In the genomic region with DNA sequence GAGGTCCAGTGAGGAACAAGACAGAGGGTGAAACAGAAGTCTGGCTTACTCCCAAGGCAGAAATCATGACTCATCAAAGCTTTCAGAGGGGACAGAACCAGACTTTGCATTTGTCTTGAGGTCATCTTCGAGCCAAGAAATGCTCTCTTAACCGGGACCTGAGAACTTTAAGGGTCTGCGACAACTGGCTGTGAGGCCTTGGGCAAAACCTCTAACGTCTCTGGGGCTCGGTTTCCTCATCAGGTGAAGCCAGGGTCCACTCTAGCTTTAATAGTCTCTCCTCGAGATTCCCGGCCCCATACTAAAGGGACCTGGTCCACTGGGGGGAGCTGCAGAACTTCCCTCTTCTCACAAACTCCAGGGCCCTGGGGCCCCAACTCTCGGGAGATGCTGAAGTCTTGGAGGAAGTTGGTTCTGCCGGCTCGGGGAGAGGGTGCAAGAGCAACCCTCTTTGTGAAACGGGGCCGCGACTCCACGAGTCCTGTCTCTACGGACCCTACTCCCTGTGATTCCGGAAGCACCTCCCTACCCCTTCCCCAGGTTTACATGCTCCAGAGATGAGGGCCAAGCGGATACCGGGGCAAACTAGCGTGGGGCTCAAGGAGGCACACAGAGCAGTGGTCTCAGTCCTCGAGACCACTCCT, we compare ENCODE assay signal across 8 cellular contexts. TPM values are rescaled to one million over a fixed set of nuclear protein-coding genes. Genes with fewer than 3 reads are reported as not detected.
DNase-seq lines count a peak whose midpoint lies in the region; ATAC-seq and TF ChIP-seq lines count a peak whose summit lies in the region.

No MANE protein-coding gene starts in this region.

- H3K36me3 ChIP-seq in WERI-Rb-1: no peaks in the 10 kb centered on the region

- TF ChIP-seq CTCF in WERI-Rb-1 (IDR thresholded peaks at IDR 0.05; ENCODE audit: low read depth, low read length): peak; percentile 50

- ATAC-seq in GM21528 (IDR thresholded peaks at IDR 0.05; ENCODE audit: low FRiP score, unreplicated experiment) (peak; percentile 38), left lobe of liver (peak; percentile 63), HG03108 (IDR thresholded peaks at IDR 0.05; ENCODE audit: unreplicated experiment) (no peak)

- no peaks in the 10 kb centered on the region for H3K9me3 ChIP-seq in WERI-Rb-1 (ENCODE audit: severe bottlenecking)

- H3K27ac ChIP-seq in WERI-Rb-1: no peak overlapping the region

- DNase-seq in ELF-1 (ENCODE audit: low read depth, low spot score): peak; percentile 74
- DNase-seq in LoVo (ENCODE audit: low spot score): peak; percentile 79
- peak; percentile 46 for DNase-seq in WERI-Rb-1
- peak; percentile 38 to 86 for DNase-seq in dermis microvascular lymphatic vessel endothelial cell (ENCODE audit: low read depth in 2 of 2)
- peak; percentile 76 for DNase-seq in left lobe of liver (ENCODE audit: low spot score)
- DNase-seq in stimulated activated CD4-positive, alpha-beta T cell treated with anti-CD3 and anti-CD28 coated beads, Interleukin-1b, Interleukin-23, amount 100 ng/mL, for 48 hours: peak; percentile 44

- peak overlapping the region; percentile 42 for H3K4me3 ChIP-seq in WERI-Rb-1 (ENCODE audit: low read depth, low read length)

- H3K27me3 ChIP-seq in WERI-Rb-1 (ENCODE audit: insufficient read depth, low read depth, severe bottlenecking): peaks cover 45% of the 10 kb centered on the region

RNA-seq across cellular contexts. Expression of a gene that starts 2.6 kb away (rescaled TPM):
- total RNA-seq in dermis microvascular lymphatic vessel endothelial cell (21.4 and 42.0 TPM in 2 replicates), left lobe of liver (11.6 TPM)
